ENCODE assay signal across 12 cellular contexts in the genomic region with DNA sequence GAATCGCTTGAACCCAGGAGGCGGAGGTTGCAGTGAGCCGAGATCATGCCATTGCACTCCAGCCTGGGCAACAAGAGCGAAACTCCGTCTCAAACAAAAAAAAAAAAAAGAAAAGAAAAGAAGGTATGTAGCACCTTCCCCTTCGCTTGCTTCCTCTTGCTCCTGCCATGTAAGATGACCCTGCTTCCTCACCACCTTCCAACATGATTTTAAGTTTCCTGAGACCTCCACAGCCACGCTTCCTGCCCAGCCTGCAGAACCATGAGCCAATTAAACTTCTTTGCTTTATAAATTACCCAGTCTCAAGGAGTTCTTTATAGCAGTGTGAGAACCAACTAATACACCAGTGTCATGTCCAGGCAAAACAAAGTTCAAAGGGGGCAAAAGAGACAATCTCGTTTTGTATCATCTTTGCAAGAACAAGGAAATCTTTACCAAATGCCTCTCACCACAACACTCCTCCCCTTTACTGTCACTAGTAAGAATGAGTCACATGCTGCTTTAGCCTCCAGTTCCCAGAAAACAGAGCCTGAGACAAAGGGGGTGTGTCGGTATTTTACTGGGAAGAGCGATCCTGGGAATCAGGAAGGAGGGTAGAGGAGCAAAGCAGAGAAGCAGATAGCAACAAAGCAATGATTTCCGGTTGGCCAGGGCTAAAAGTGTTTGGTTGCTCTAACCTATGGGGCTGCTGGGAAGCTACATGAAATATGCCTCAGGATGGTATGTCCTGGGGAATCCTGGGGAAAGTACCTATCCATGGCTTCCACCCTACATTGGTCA. TPM values are rescaled to one million over a fixed set of nuclear protein-coding genes. Genes with fewer than 3 reads are reported as not detected.
A peak's percentile ranks its signal among the peaks of the same experiment; 100 is the strongest.
DNase-seq lines count a peak whose midpoint lies in the region; ATAC-seq, FAIRE-seq and TF ChIP-seq lines count a peak whose summit lies in the region.
"Had no signal": no experiment of that assay in that cellular context is flagged by ENCODE, and none has a peak within 500 bp of the region (broad histone marks: within the 10 kb centered on the region; RNA-seq: fewer than 3 reads in every experiment).

No MANE protein-coding gene starts in this region.

- peak; percentile 60 for FAIRE-seq in GM12892 (lab: Jason Lieb, UNC)

- H3K27ac Mint-ChIP-seq in endothelial cell (ENCODE audit: unreplicated experiment) = peak overlapping the region; percentile 89

- H3K27me3 ChIP-seq in osteoblast (ENCODE audit: insufficient read depth, low read length) = no peaks in the 10 kb centered on the region
- H3K27me3 ChIP-seq: SJSA1, uterus had no signal

- no peaks in the 10 kb centered on the region for H3K79me2 ChIP-seq in osteoblast (ENCODE audit: insufficient read depth, low read length)

- DNase-seq in GM12892 (ENCODE audit: insufficient read length) = no peak
- peak; percentile 21 for DNase-seq in endothelial cell (ENCODE audit: low spot score)
- peak; percentile 98 for DNase-seq in osteoblast (ENCODE audit: insufficient read length, low spot score, missing footprints)
- no peak for DNase-seq in anterior cingulate cortex (lab: John Stamatoyannopoulos, UW)
- DNase-seq: occipital lobe, uterus had no signal

- TF ChIP-seq POLR2A in GM12892 (IDR thresholded peaks at IDR 0.05; ENCODE audit: low read depth, low read length) = no peak

- peak overlapping the region; percentile 9 for H3K4me2 ChIP-seq in osteoblast (ENCODE audit: insufficient read depth, low read length)

- H3K27ac ChIP-seq in osteoblast (ENCODE audit: low read depth, low read length) = peak overlapping the region; percentile 70
- H3K27ac ChIP-seq: SJSA1 had no signal

- H3K4me1 Mint-ChIP-seq in endothelial cell (ENCODE audit: unreplicated experiment) = peaks cover 54% of the 10 kb centered on the region

- no peaks in the 10 kb centered on the region for H3K36me3 Mint-ChIP-seq in endothelial cell (ENCODE audit: low read depth, unreplicated experiment)

- H3K4me3 Mint-ChIP-seq in endothelial cell (ENCODE audit: unreplicated experiment) = peak overlapping the region; percentile 16
- H3K4me3 Mint-ChIP-seq: central memory CD8-positive, alpha-beta T cell had no signal

- peak overlapping the region; percentile 23 for H2AFZ ChIP-seq in osteoblast (ENCODE audit: low read length)

- no peak for ATAC-seq in HG02973 (IDR thresholded peaks at IDR 0.05; ENCODE audit: unreplicated experiment)
- no peak for ATAC-seq in HG03139 (IDR thresholded peaks at IDR 0.05; ENCODE audit: unreplicated experiment)
- no peak for ATAC-seq in HG03097 (IDR thresholded peaks at IDR 0.05; ENCODE audit: low FRiP score, unreplicated experiment)

- H3K27me3 Mint-ChIP-seq in endothelial cell (ENCODE audit: unreplicated experiment) = peaks cover 4% of the 10 kb centered on the region
- H3K27me3 Mint-ChIP-seq: central memory CD8-positive, alpha-beta T cell had no signal

- no peaks in the 10 kb centered on the region for H3K36me3 ChIP-seq in osteoblast (ENCODE audit: insufficient read depth, low read length)
- H3K36me3 ChIP-seq: SJSA1, uterus had no signal

- no peaks in the 10 kb centered on the region for H3K9me3 Mint-ChIP-seq in endothelial cell (ENCODE audit: unreplicated experiment)
- H3K9me3 Mint-ChIP-seq: central memory CD8-positive, alpha-beta T cell had no signal

- TF ChIP-seq CTCF in endothelial cell (IDR thresholded peaks at IDR 0.05; ENCODE audit: unreplicated experiment) = no peak
- TF ChIP-seq CTCF in osteoblast (IDR thresholded peaks at IDR 0.05; ENCODE audit: extremely low read depth, low read depth, low read length) = no peak

- H3K9me3 ChIP-seq in osteoblast (ENCODE audit: low read depth, low read length) = no peaks in the 10 kb centered on the region
- H3K9me3 ChIP-seq: uterus had no signal

- no peak overlapping the region for H3K4me3 ChIP-seq in osteoblast (ENCODE audit: insufficient read depth, low read length)
- H3K4me3 ChIP-seq: SJSA1, uterus had no signal

- H4K20me1 ChIP-seq in osteoblast (ENCODE audit: insufficient read depth, low read length) = no peaks in the 10 kb centered on the region

- peaks cover 43% of the 10 kb centered on the region for H3K4me1 ChIP-seq in osteoblast (ENCODE audit: insufficient read depth, low read length)
- H3K4me1 ChIP-seq: SJSA1 had no signal

TF ChIP-seq in PFSK-1, 5 proteins besides CTCF, POLR2A, EP300 and RAD21:
- TF ChIP-seq TAF1 (IDR thresholded peaks at IDR 0.05; ENCODE audit: borderline replicate concordance, insufficient read depth, low read length) = no peak
- TF ChIP-seq SIN3A (IDR thresholded peaks at IDR 0.05; ENCODE audit: borderline replicate concordance, insufficient read depth, low read length) = 0 out of 2 replicates have a peak, but pooled peaks have one; percentile 36

RNA-seq across cellular contexts. Expression of a gene that starts 10.5 kb away (rescaled TPM):
- polyA plus RNA-seq in GM12892 (2012; ENCODE audit: missing spikeins) = not detected
- not detected for polyA plus RNA-seq in PFSK-1 (2012; ENCODE audit: insufficient read length, low read depth)
- total RNA-seq in endothelial cell (ENCODE audit: unreplicated experiment) (6.6 TPM), osteoblast (0.59 TPM in 1 of 2 replicates, not detected in the other)
- total RNA-seq: SJSA1 had no signal

RNA-seq across cellular contexts. Expression of a gene that starts 32.3 kb away (rescaled TPM):
- 15.1 TPM for polyA plus RNA-seq in GM12892 (2012; ENCODE audit: missing spikeins)
- polyA plus RNA-seq in PFSK-1 (2012; ENCODE audit: insufficient read length, low read depth) = 25.1 TPM
- 68.4 TPM for total RNA-seq in endothelial cell (ENCODE audit: unreplicated experiment)
- total RNA-seq in osteoblast = 29.8 and 34.0 TPM in 2 replicates

Comparison
In these comparisons a context has a peak if more than half of its experiments do, and no peak if none do; other contexts are left out.
1. DNase-seq: peak in endothelial cell (single experiment) and osteoblast (single experiment); none in GM12892 (single experiment) and anterior cingulate cortex (0 of 58).